ENCODE assay signal across 24 cellular contexts in genomic region chr10:90227786-90228185, GRCh38.
DNase-seq lines count a peak whose midpoint lies in the region; ATAC-seq and TF ChIP-seq lines count a peak whose summit lies in the region.
"Had no signal": no experiment of that assay in that cellular context is flagged by ENCODE, and none has a peak within 500 bp of the region (broad histone marks: within the 10 kb centered on the region; RNA-seq: fewer than 3 reads in every experiment).

No MANE protein-coding gene starts in this region.

- H3K36me3 ChIP-seq in GM23338 (ENCODE audit: insufficient read depth) = no peaks in the 10 kb centered on the region
- H3K36me3 ChIP-seq: ovary had no signal

- H3K9me3 Mint-ChIP-seq in activated T-cell treated with anti-CD3 and anti-CD28 coated beads, Interleukin-2, amount 50 U/mL, for 24 hours = peaks cover 16% of the 10 kb centered on the region
- peaks cover 31% of the 10 kb centered on the region for H3K9me3 Mint-ChIP-seq in activated naive CD8-positive, alpha-beta T cell treated with anti-CD3 and anti-CD28 coated beads, Interleukin-2, amount 50 U/mL, for 24 hours
- H3K9me3 Mint-ChIP-seq in GM23338 = no peaks in the 10 kb centered on the region; the same call in 2 of the 3 replicates

- peaks cover 5% of the 10 kb centered on the region for H3K9me2 ChIP-seq in GM23338 (ENCODE audit: insufficient read depth)

- H2AFZ ChIP-seq in GM23338 = no peak overlapping the region

- H3K4me2 ChIP-seq in GM23338 = no peak overlapping the region

- H3K4me1 Mint-ChIP-seq in activated T-cell treated with anti-CD3 and anti-CD28 coated beads, Interleukin-2, amount 50 U/mL, for 24 hours (ENCODE audit: low read depth) = peaks cover 19% of the 10 kb centered on the region
- H3K4me1 Mint-ChIP-seq in activated naive CD8-positive, alpha-beta T cell treated with anti-CD3 and anti-CD28 coated beads, Interleukin-2, amount 50 U/mL, for 24 hours = peaks cover 16% of the 10 kb centered on the region
- no peaks in the 10 kb centered on the region for H3K4me1 Mint-ChIP-seq in GM23338
- H3K4me1 Mint-ChIP-seq: CD4-positive, CD25-positive, alpha-beta regulatory T cell; nephron progenitor cell had no signal

- no peaks in the 10 kb centered on the region for H3K79me2 ChIP-seq in GM23338 (replicated peaks; ENCODE audit: insufficient read depth)

- peaks cover 35% of the 10 kb centered on the region for H3K27me3 Mint-ChIP-seq in activated T-cell treated with anti-CD3 and anti-CD28 coated beads, Interleukin-2, amount 50 U/mL, for 24 hours
- peaks cover 30% of the 10 kb centered on the region for H3K27me3 Mint-ChIP-seq in activated naive CD8-positive, alpha-beta T cell treated with anti-CD3 and anti-CD28 coated beads, Interleukin-2, amount 50 U/mL, for 24 hours
- peaks cover 3% of the 10 kb centered on the region for H3K27me3 Mint-ChIP-seq in GM23338 (ENCODE audit: insufficient read depth, low read depth, poor library complexity)
- H3K27me3 Mint-ChIP-seq: CD4-positive, CD25-positive, alpha-beta regulatory T cell had no signal

- no peak for ATAC-seq in activated naive CD8-positive, alpha-beta T cell treated with anti-CD3 and anti-CD28 coated beads, Interleukin-2, amount 50 U/mL, for 24 hours
- ATAC-seq in foreskin keratinocyte (peak; percentile 9), GM23338 (no peak), GM21360 (IDR thresholded peaks at IDR 0.05; ENCODE audit: unreplicated experiment) (no peak)

- H3K4me3 Mint-ChIP-seq in activated T-cell treated with anti-CD3 and anti-CD28 coated beads, Interleukin-2, amount 50 U/mL, for 24 hours = no peak overlapping the region
- H3K4me3 Mint-ChIP-seq in activated naive CD8-positive, alpha-beta T cell treated with anti-CD3 and anti-CD28 coated beads, Interleukin-2, amount 50 U/mL, for 24 hours = peak overlapping the region; percentile 10
- no peak overlapping the region for H3K4me3 Mint-ChIP-seq in GM23338
- H3K4me3 Mint-ChIP-seq: CD4-positive, CD25-positive, alpha-beta regulatory T cell; HFFc6; nephron progenitor cell; stimulated activated naive B cell treated with anti-CD40 and anti-IgM and Interleukin-4, amounts not matched to agents 10 μg/mL and 1 μg/mL and 100 μg/mL, for 72 hours had no signal

- peak overlapping the region; percentile 6 for H3K27ac ChIP-seq in foreskin keratinocyte
- H3K27ac ChIP-seq in GM23338 (ENCODE audit: low read depth) = no peak overlapping the region
- H3K27ac ChIP-seq: ovary, skin epidermis, testis had no signal

- H3K27me3 ChIP-seq in foreskin keratinocyte (peaks cover 24% of the 10 kb centered on the region), GM23338 (ENCODE audit: insufficient read depth) (no peaks in the 10 kb centered on the region)
- H3K27me3 ChIP-seq: ovary, testis had no signal

- H4K20me1 ChIP-seq in GM23338 (replicated peaks; ENCODE audit: insufficient read depth) = no peaks in the 10 kb centered on the region

- no peaks in the 10 kb centered on the region for H3K36me3 Mint-ChIP-seq in activated T-cell treated with anti-CD3 and anti-CD28 coated beads, Interleukin-2, amount 50 U/mL, for 24 hours (ENCODE audit: low read depth)
- H3K36me3 Mint-ChIP-seq in activated naive CD8-positive, alpha-beta T cell treated with anti-CD3 and anti-CD28 coated beads, Interleukin-2, amount 50 U/mL, for 24 hours (ENCODE audit: low read depth) = peaks cover 2% of the 10 kb centered on the region
- H3K36me3 Mint-ChIP-seq in GM23338 (ENCODE audit: low read depth) = no peaks in the 10 kb centered on the region
- H3K36me3 Mint-ChIP-seq: CD4-positive, CD25-positive, alpha-beta regulatory T cell had no signal

- H3K4me1 ChIP-seq in foreskin keratinocyte = peaks cover 24% of the 10 kb centered on the region
- no peaks in the 10 kb centered on the region for H3K4me1 ChIP-seq in GM23338 (ENCODE audit: insufficient read depth)
- H3K4me1 ChIP-seq: testis had no signal

- DNase-seq in activated T-cell treated with anti-CD3 and anti-CD28 coated beads, Interleukin-2, amount 50 U/mL, for 24 hours = no peak
- no peak for DNase-seq in activated T-cell treated with anti-CD3 and anti-CD28 coated beads, Interleukin-2, amount 50 U/mL, for 48 hours
- DNase-seq in HT1080 (ENCODE audit: low read depth) (peak; percentile 77), foreskin keratinocyte (no peak), putamen (ENCODE audit: low spot score) (no peak), GM23338 (ENCODE audit: low spot score) (no peak)
- no peak for DNase-seq in activated naive CD8-positive, alpha-beta T cell treated with anti-CD3 and anti-CD28 coated beads, Interleukin-2, amount 50 U/mL, for 24 hours
- DNase-seq: activated CD4-positive, alpha-beta T cell treated with anti-CD3 and anti-CD28 coated beads, Interleukin-2, amount 50 U/mL, for 4 hours; activated CD4-positive, CD25-positive, alpha-beta regulatory T cell; activated gamma-delta T cell treated with Interleukin-2 at 50 U/mL for 16 hours; DMS79 treated with DMSO at 0.1 percent for 48 hours; glutamatergic neuron; HFFc6; NCI-H1092 treated with DMSO at 0.1 percent for 48 hours; NCI-H187; nephron progenitor cell; ovary; retina; RPMI8226; stimulated activated naive B cell treated with anti-CD40 and anti-IgM and Interleukin-4, amounts not matched to agents 10 μg/mL and 1 μg/mL and 100 μg/mL, for 72 hours; testis had no signal

- peak overlapping the region; percentile 42 for H3K27ac Mint-ChIP-seq in activated T-cell treated with anti-CD3 and anti-CD28 coated beads, Interleukin-2, amount 50 U/mL, for 24 hours
- peak overlapping the region; percentile 88 for H3K27ac Mint-ChIP-seq in activated naive CD8-positive, alpha-beta T cell treated with anti-CD3 and anti-CD28 coated beads, Interleukin-2, amount 50 U/mL, for 24 hours
- no peak overlapping the region for H3K27ac Mint-ChIP-seq in GM23338
- H3K27ac Mint-ChIP-seq: CD4-positive, CD25-positive, alpha-beta regulatory T cell; HFFc6; nephron progenitor cell; stimulated activated naive B cell treated with anti-CD40 and anti-IgM and Interleukin-4, amounts not matched to agents 10 μg/mL and 1 μg/mL and 100 μg/mL, for 72 hours had no signal

- no peak overlapping the region for H3K4me3 ChIP-seq in GM23338
- H3K4me3 ChIP-seq: ovary, skin epidermis, testis had no signal

- no peaks in the 10 kb centered on the region for H3F3A ChIP-seq in GM23338 (replicated peaks; ENCODE audit: low read depth)

- TF ChIP-seq CTCF in foreskin keratinocyte (conservative IDR thresholded peaks at IDR 0.05) (no peak), GM23338 (conservative IDR thresholded peaks at IDR 0.05; ENCODE audit: low read depth in 2 of 2) (no peak)

TF ChIP-seq in GM23338, 12 proteins besides CTCF, POLR2A, EP300 and RAD21 (continues in another document):
- TF ChIP-seq, protein P1, sequence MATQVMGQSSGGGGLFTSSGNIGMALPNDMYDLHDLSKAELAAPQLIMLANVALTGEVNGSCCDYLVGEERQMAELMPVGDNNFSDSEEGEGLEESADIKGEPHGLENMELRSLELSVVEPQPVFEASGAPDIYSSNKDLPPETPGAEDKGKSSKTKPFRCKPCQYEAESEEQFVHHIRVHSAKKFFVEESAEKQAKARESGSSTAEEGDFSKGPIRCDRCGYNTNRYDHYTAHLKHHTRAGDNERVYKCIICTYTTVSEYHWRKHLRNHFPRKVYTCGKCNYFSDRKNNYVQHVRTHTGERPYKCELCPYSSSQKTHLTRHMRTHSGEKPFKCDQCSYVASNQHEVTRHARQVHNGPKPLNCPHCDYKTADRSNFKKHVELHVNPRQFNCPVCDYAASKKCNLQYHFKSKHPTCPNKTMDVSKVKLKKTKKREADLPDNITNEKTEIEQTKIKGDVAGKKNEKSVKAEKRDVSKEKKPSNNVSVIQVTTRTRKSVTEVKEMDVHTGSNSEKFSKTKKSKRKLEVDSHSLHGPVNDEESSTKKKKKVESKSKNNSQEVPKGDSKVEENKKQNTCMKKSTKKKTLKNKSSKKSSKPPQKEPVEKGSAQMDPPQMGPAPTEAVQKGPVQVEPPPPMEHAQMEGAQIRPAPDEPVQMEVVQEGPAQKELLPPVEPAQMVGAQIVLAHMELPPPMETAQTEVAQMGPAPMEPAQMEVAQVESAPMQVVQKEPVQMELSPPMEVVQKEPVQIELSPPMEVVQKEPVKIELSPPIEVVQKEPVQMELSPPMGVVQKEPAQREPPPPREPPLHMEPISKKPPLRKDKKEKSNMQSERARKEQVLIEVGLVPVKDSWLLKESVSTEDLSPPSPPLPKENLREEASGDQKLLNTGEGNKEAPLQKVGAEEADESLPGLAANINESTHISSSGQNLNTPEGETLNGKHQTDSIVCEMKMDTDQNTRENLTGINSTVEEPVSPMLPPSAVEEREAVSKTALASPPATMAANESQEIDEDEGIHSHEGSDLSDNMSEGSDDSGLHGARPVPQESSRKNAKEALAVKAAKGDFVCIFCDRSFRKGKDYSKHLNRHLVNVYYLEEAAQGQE (IDR thresholded peaks at IDR 0.05; ENCODE audit: unreplicated experiment) = no peak
- TF ChIP-seq POLR2AphosphoS5 (IDR thresholded peaks at IDR 0.05; ENCODE audit: low read depth) (no peak), ZNF331 (CRISPR knock-in tag; IDR thresholded peaks at IDR 0.05; ENCODE audit: low read depth) (no peak)
